Comparison of ENCODE assay signal across 16 cellular contexts in the genomic region with DNA sequence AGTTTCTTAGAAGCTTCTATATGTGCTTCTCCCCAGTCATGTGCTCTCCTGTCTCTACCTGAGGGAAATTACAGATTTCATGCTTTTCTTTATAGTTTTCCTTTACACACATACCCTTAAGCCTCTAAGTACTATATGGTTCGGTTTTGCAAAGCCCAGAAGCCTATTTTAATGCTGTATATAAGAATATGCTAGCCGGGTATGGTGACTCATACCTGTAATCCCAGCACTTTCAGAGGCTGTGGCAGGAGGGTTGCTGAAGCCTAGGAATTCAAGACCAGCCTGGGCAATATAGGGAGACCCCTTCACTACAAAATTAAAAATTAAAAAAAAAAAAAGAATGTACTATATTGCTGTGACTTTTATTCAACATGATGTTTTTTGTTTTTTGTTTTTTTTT.
"Had no signal": no experiment of that assay in that cellular context is flagged by ENCODE, and none has a peak within 500 bp of the region (broad histone marks: within the 10 kb centered on the region; RNA-seq: fewer than 3 reads in every experiment).

No MANE protein-coding gene starts in this region.

- DNase-seq: activated CD4-positive, alpha-beta memory T cell treated with anti-CD3 and anti-CD28 coated beads, Interleukin-2, amount 10 ng/mL, durations not matched to agents 7 days and 5 days; activated CD4-positive, alpha-beta T cell treated with anti-CD3 and anti-CD28 coated beads for 36 hours; activated CD8-positive, alpha-beta memory T cell treated with anti-CD3 and anti-CD28 coated beads, Interleukin-2, amount 50 U/mL, for 48 hours; anterior cingulate cortex; cerebellar nuclear complex; dermis blood vessel endothelial cell; endodermal cell; left cardiac atrium; mammary epithelial cell; stimulated activated CD4-positive, alpha-beta T cell treated with anti-CD3 and anti-CD28 coated beads, Interleukin-4, amount 100 ng/mL, for 24 hours; stimulated activated naive CD8-positive, alpha-beta T cell treated with anti-CD3 and anti-CD28 coated beads, Interleukin-15, amount 100 ng/mL, for 72 hours; T-helper 9 cell; testis had no signal

- H3K27me3 Mint-ChIP-seq: activated CD4-positive, alpha-beta memory T cell treated with anti-CD3 and anti-CD28 coated beads, Interleukin-2, amount 10 ng/mL, durations not matched to agents 7 days and 5 days; activated CD4-positive, alpha-beta T cell treated with anti-CD3 and anti-CD28 coated beads for 36 hours; stimulated activated naive CD8-positive, alpha-beta T cell treated with anti-CD3 and anti-CD28 coated beads, Interleukin-15, amount 100 ng/mL, for 72 hours had no signal

- H3K4me1 ChIP-seq: testis had no signal

- H3K4me3 Mint-ChIP-seq: activated CD4-positive, alpha-beta memory T cell treated with anti-CD3 and anti-CD28 coated beads, Interleukin-2, amount 10 ng/mL, durations not matched to agents 7 days and 5 days; activated CD4-positive, alpha-beta T cell treated with anti-CD3 and anti-CD28 coated beads for 36 hours; endodermal cell; nephron; stimulated activated naive CD8-positive, alpha-beta T cell treated with anti-CD3 and anti-CD28 coated beads, Interleukin-15, amount 100 ng/mL, for 72 hours had no signal

- H3K4me1 Mint-ChIP-seq: endodermal cell had no signal

- H3K27ac Mint-ChIP-seq: activated CD4-positive, alpha-beta memory T cell treated with anti-CD3 and anti-CD28 coated beads, Interleukin-2, amount 10 ng/mL, durations not matched to agents 7 days and 5 days; activated CD4-positive, alpha-beta T cell treated with anti-CD3 and anti-CD28 coated beads for 36 hours; endodermal cell; nephron had no signal

- ATAC-seq: activated CD4-positive, alpha-beta T cell treated with anti-CD3 and anti-CD28 coated beads for 36 hours; activated naive CD4-positive, alpha-beta T cell treated with anti-CD3 and anti-CD28 coated beads, Interleukin-2, amount 50 U/mL, for 72 hours; left cardiac atrium; stimulated activated naive CD8-positive, alpha-beta T cell treated with anti-CD3 and anti-CD28 coated beads, Interleukin-15, amount 100 ng/mL, for 72 hours had no signal

- H3K9me3 ChIP-seq: testis had no signal

- H3K4me3 ChIP-seq: testis had no signal

- H3K27ac ChIP-seq: testis had no signal

- H3K9me3 Mint-ChIP-seq: activated naive CD4-positive, alpha-beta T cell treated with anti-CD3 and anti-CD28 coated beads, Interleukin-2, amount 50 U/mL, for 72 hours; activated T-helper 2 cell treated with anti-CD3 and anti-CD28 coated beads, Interferon-gamma antibody, Interleukin-2, Interleukin-4, amounts not matched to agents 10 μg/mL and 5 μg/mL and 100 μg/mL, durations not matched to agents 14 hours and 24 hours and 36 hours; nephron; stimulated activated naive CD8-positive, alpha-beta T cell treated with anti-CD3 and anti-CD28 coated beads, Interleukin-15, amount 100 ng/mL, for 72 hours had no signal

- H3K27me3 ChIP-seq: testis had no signal
